32 cellular contexts compared by ENCODE assay signal in genomic region chr1:159861218-159861617, GRCh38. TPM values are rescaled to one million over a fixed set of nuclear protein-coding genes. Genes with fewer than 3 reads are reported as not detected.
"Had no signal": no experiment of that assay in that cellular context is flagged by ENCODE, and none has a peak within 500 bp of the region (broad histone marks: within the 10 kb centered on the region; RNA-seq: fewer than 3 reads in every experiment).

No MANE protein-coding gene starts in this region.

- H3K9me3 ChIP-seq: ascending aorta, breast epithelium, colonic mucosa, gastroesophageal sphincter had no signal

- H3K27ac ChIP-seq: ascending aorta, breast epithelium, cardiac muscle cell, colonic mucosa, epithelial cell of prostate, gastroesophageal sphincter had no signal

- H3K4me1 ChIP-seq: ascending aorta, breast epithelium, colonic mucosa had no signal

- DNase-seq: activated CD4-positive, alpha-beta memory T cell treated with anti-CD3 and anti-CD28 coated beads for 36 hours; activated CD4-positive, alpha-beta T cell treated with anti-CD3 and anti-CD28 coated beads for 36 hours; activated CD4-positive, alpha-beta T cell treated with anti-CD3 and anti-CD28 coated beads, Interleukin-2, amount 10 ng/mL, durations not matched to agents 24 days and 14 days; activated CD4-positive, CD25-positive, alpha-beta regulatory T cell; activated CD4-positive, CD25-positive, alpha-beta regulatory T cell treated with anti-CD3 and anti-CD28 coated beads, Interleukin-2, amount 50 U/mL, for 72 hours; activated CD8-positive, alpha-beta memory T cell treated with anti-CD3 and anti-CD28 coated beads, Interleukin-2, amount 50 U/mL, for 48 hours; activated CD8-positive, alpha-beta T cell treated with anti-CD3 and anti-CD28 coated beads, Interleukin-2, amount 10 ng/mL, durations not matched to agents 7 days and 5 days; activated gamma-delta T cell; activated naive CD4-positive, alpha-beta T cell; activated naive CD4-positive, alpha-beta T cell treated with anti-CD3 and anti-CD28 coated beads, Interleukin-2, amount 10 ng/mL, durations not matched to agents 7 days and 5 days; activated naive CD8-positive, alpha-beta T cell treated with anti-CD3 and anti-CD28 coated beads, Interleukin-2, amount 10 ng/mL, durations not matched to agents 7 days and 5 days; activated T-cell treated with anti-CD3 and anti-CD28 coated beads for 4 hours; activated T-cell treated with anti-CD3 and anti-CD28 coated beads, Interleukin-2, amount 50 U/mL, for 24 hours; activated T-cell treated with anti-CD3 and anti-CD28 coated beads, Interleukin-2, amount 50 U/mL, for 72 hours; central memory CD4-positive, alpha-beta T cell; cerebellar nuclear complex; colonic mucosa; effector CD8-positive, alpha-beta T cell; foreskin melanocyte; T-helper 2 cell had no signal

- H3K27me3 ChIP-seq: ascending aorta, breast epithelium, colonic mucosa, gastroesophageal sphincter had no signal

- H3K36me3 ChIP-seq: ascending aorta, breast epithelium, cardiac muscle cell, colonic mucosa, gastroesophageal sphincter had no signal

- FAIRE-seq: endometrium, endothelial cell of umbilical vein had no signal

- H3K4me3 ChIP-seq: ascending aorta, breast epithelium, cardiac muscle cell, colonic mucosa, gastroesophageal sphincter had no signal

RNA-seq across cellular contexts. Expression of gene VSIG8, which starts 1.2 kb away (rescaled TPM):
- total RNA-seq: activated CD4-positive, alpha-beta memory T cell treated with anti-CD3 and anti-CD28 coated beads for 36 hours; activated CD4-positive, alpha-beta T cell treated with anti-CD3 and anti-CD28 coated beads, Interleukin-2, amount 10 ng/mL, durations not matched to agents 24 days and 14 days; activated CD8-positive, alpha-beta T cell treated with anti-CD3 and anti-CD28 coated beads, Interleukin-2, amount 10 ng/mL, durations not matched to agents 7 days and 5 days; activated naive CD8-positive, alpha-beta T cell treated with anti-CD3 and anti-CD28 coated beads, Interleukin-2, amount 10 ng/mL, durations not matched to agents 7 days and 5 days; activated T-cell treated with anti-CD3 and anti-CD28 coated beads, Interleukin-2, amount 50 U/mL, for 72 hours; ascending aorta; cardiac muscle cell; colonic mucosa; dermis microvascular lymphatic vessel endothelial cell; endothelial cell of umbilical vein; gastroesophageal sphincter; T-helper 1 cell treated with Interleukin-12 subunit alpha and Interleukin-12 subunit beta and Interleukin-4 antibody, amounts not matched to agents 30 ng/mL and 1 ng/mL, for 36 hours had no signal
- polyA plus RNA-seq: cardiac muscle cell, endothelial cell of umbilical vein had no signal

RNA-seq across cellular contexts. Expression of gene SLAMF8, which starts 34.5 kb away (rescaled TPM):
- total RNA-seq: cardiac muscle cell, dermis microvascular lymphatic vessel endothelial cell, endothelial cell of umbilical vein, glomerular endothelial cell had no signal
- polyA plus RNA-seq: cardiac muscle cell, endothelial cell of umbilical vein had no signal

RNA-seq across cellular contexts. Expression of gene CFAP45, which starts 38.7 kb away (rescaled TPM):
- total RNA-seq: ascending aorta, cardiac muscle cell had no signal
- polyA plus RNA-seq: cardiac muscle cell had no signal

RNA-seq across cellular contexts. Expression of gene FCRL6, which starts 59.1 kb away (rescaled TPM):
- total RNA-seq: activated CD4-positive, alpha-beta memory T cell treated with anti-CD3 and anti-CD28 coated beads for 36 hours; activated CD4-positive, alpha-beta T cell treated with anti-CD3 and anti-CD28 coated beads for 36 hours; activated CD4-positive, alpha-beta T cell treated with anti-CD3 and anti-CD28 coated beads, Interleukin-2, amount 10 ng/mL, durations not matched to agents 24 days and 14 days; activated naive CD4-positive, alpha-beta T cell treated with anti-CD3 and anti-CD28 coated beads, Interleukin-2, amount 50 U/mL, for 72 hours; ascending aorta; cardiac muscle cell; colonic mucosa; dermis microvascular lymphatic vessel endothelial cell; endothelial cell of umbilical vein; esophagus mucosa; glomerular endothelial cell had no signal
- polyA plus RNA-seq: cardiac muscle cell had no signal
